ENCODE assay signal across 20 cellular contexts in the genomic region with DNA sequence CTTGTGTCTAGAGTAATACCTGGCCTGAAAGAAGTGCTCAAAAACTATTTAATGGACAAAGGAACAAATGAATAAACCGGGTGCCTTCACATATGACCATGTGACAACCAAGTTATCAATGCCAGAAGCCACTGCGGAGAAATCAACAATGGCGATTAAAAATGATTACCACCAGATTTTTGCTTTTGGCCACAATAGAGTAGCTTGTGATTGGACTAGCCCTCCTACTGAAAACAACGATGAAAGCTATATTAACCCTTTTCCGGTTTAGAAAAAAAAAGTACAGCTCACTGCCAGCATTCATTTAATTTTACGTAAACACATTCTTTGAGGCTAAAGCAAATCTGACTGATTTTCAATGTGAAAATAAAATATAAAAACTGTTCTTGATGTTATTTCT. TPM values are rescaled to one million over a fixed set of nuclear protein-coding genes. Genes with fewer than 3 reads are reported as not detected.
DNase-seq lines count a peak whose midpoint lies in the region; ATAC-seq and TF ChIP-seq lines count a peak whose summit lies in the region.
"Had no signal": no experiment of that assay in that cellular context is flagged by ENCODE, and none has a peak within 500 bp of the region (broad histone marks: within the 10 kb centered on the region; RNA-seq: fewer than 3 reads in every experiment).

No MANE protein-coding gene starts in this region.

- H3K27ac ChIP-seq in VCaP (peak overlapping the region; percentile 42), vagina (peak overlapping the region; percentile 33), left lung (no peak overlapping the region)
- H3K27ac ChIP-seq: BLaER1, Peyer's patch, SJCRH30 had no signal

- intact Hi-C loops in vagina (cut with DNase I): no loop called here
- intact Hi-C loops in left lung (cut with DNase I): no loop called here

- DNase-seq in HFFc6 (no peak), fibroblast of peridontal ligament (ENCODE audit: extremely low read depth) (peak; percentile 58), vagina (ENCODE audit: extremely low spot score in 2 of 2) (no peak), immature natural killer cell (no peak), left lung (no peak)
- DNase-seq in naive thymus-derived CD8-positive, alpha-beta T cell: no peak
- DNase-seq: Caco-2; CD4-positive, alpha-beta T cell; DND-41; NCI-H1092; NCI-H1436; NCI-H187 treated with DMSO at 0.1 percent for 48 hours; NCI-H2227 treated with DMSO at 0.1 percent for 48 hours; NCI-H510A; Peyer's patch; SJCRH30 had no signal

- no peaks in the 10 kb centered on the region for H3K4me1 ChIP-seq in vagina
- H3K4me1 ChIP-seq in left lung: no peaks in the 10 kb centered on the region
- H3K4me1 ChIP-seq: BLaER1, Caco-2, Peyer's patch, SJCRH30 had no signal

- H3K9me3 ChIP-seq in vagina (no peaks in the 10 kb centered on the region), left lung (no peaks in the 10 kb centered on the region)
- H3K9me3 ChIP-seq: BLaER1, Caco-2, Peyer's patch, SJCRH30 had no signal

- no peak overlapping the region for H3K27ac Mint-ChIP-seq in HFFc6
- no peak overlapping the region for H3K27ac Mint-ChIP-seq in immature natural killer cell
- no peak overlapping the region for H3K27ac Mint-ChIP-seq in naive thymus-derived CD8-positive, alpha-beta T cell
- H3K27ac Mint-ChIP-seq: CD4-positive, alpha-beta T cell had no signal

- H3K36me3 ChIP-seq in vagina: no peaks in the 10 kb centered on the region
- no peaks in the 10 kb centered on the region for H3K36me3 ChIP-seq in left lung
- H3K36me3 ChIP-seq: BLaER1, Peyer's patch, SJCRH30 had no signal

- H3K4me3 Mint-ChIP-seq in HFFc6 (peak overlapping the region; percentile 54; the same call in 1 of the 2 replicates), immature natural killer cell (no peak overlapping the region)
- no peak overlapping the region for H3K4me3 Mint-ChIP-seq in naive thymus-derived CD8-positive, alpha-beta T cell
- H3K4me3 Mint-ChIP-seq: CD4-positive, alpha-beta T cell had no signal

- no peaks in the 10 kb centered on the region for H3K9me3 Mint-ChIP-seq in HFFc6
- H3K9me3 Mint-ChIP-seq in immature natural killer cell: no peaks in the 10 kb centered on the region
- no peaks in the 10 kb centered on the region for H3K9me3 Mint-ChIP-seq in naive thymus-derived CD8-positive, alpha-beta T cell
- H3K9me3 Mint-ChIP-seq: CD4-positive, alpha-beta T cell had no signal

- POLR2A ChIA-PET in naive thymus-derived CD8-positive, alpha-beta T cell (lab: Charles Lee): no interaction called here

- TF ChIP-seq POLR2A in vagina (IDR thresholded peaks at IDR 0.05): no peak

- H3K36me3 Mint-ChIP-seq in HFFc6 (ENCODE audit: low read depth) (no peaks in the 10 kb centered on the region), immature natural killer cell (peaks cover 0 to 5% (median 4%) of the 10 kb centered on the region in 3 donors)
- peaks cover 0 to 8% (median 7%) of the 10 kb centered on the region in 3 donors for H3K36me3 Mint-ChIP-seq in naive thymus-derived CD8-positive, alpha-beta T cell

- ATAC-seq in naive thymus-derived CD8-positive, alpha-beta T cell: no peak
- no peak for ATAC-seq in left lung
- ATAC-seq: GM12878, K562 had no signal

- peaks cover 18% of the 10 kb centered on the region for H3K4me1 Mint-ChIP-seq in HFFc6 (ENCODE audit: low read depth)
- H3K4me1 Mint-ChIP-seq in immature natural killer cell: no peaks in the 10 kb centered on the region
- no peaks in the 10 kb centered on the region for H3K4me1 Mint-ChIP-seq in naive thymus-derived CD8-positive, alpha-beta T cell

- H3K27me3 ChIP-seq in vagina: no peaks in the 10 kb centered on the region
- no peaks in the 10 kb centered on the region for H3K27me3 ChIP-seq in left lung
- H3K27me3 ChIP-seq: BLaER1, Peyer's patch, SJCRH30 had no signal

- no peak for TF ChIP-seq CTCF in HFFc6 (IDR thresholded peaks at IDR 0.05)
- no peak for TF ChIP-seq CTCF in VCaP (conservative IDR thresholded peaks at IDR 0.05)
- TF ChIP-seq CTCF in vagina (IDR thresholded peaks at IDR 0.05): no peak
- no peak for TF ChIP-seq CTCF in left lung (IDR thresholded peaks at IDR 0.05)

- H3K4me3 ChIP-seq in vagina: peak overlapping the region; percentile 5 to 25
- no peak overlapping the region for H3K4me3 ChIP-seq in left lung
- H3K4me3 ChIP-seq: BLaER1, GM12878, K562, Peyer's patch, SJCRH30 had no signal

- H3K27me3 Mint-ChIP-seq in HFFc6 (ENCODE audit: insufficient read depth) (no peaks in the 10 kb centered on the region; the same call in none of the 2 replicates), immature natural killer cell (ENCODE audit: low read depth in 3 of 3) (peaks cover 0 to 2% (median 0%) of the 10 kb centered on the region in 3 donors)
- no peaks in the 10 kb centered on the region for H3K27me3 Mint-ChIP-seq in naive thymus-derived CD8-positive, alpha-beta T cell
- H3K27me3 Mint-ChIP-seq: CD4-positive, alpha-beta T cell had no signal

RNA-seq across cellular contexts. Expression of gene TTC7B, which starts 41.6 kb away (rescaled TPM):
- total RNA-seq in HFFc6 (2021; fragmentation: NEBNext Ultra II Directional; extraction: Animal tissue kit (Norgen Biotek cat#: 25700)): 10 to 100 TPM; 34.6 to 46.9 (median 40.9) TPM
- total RNA-seq in vagina: 56.0 TPM
- 1 to 10 TPM in 2 of 3 donors, not detected in 1; 1.0 to 1.1 TPM for polyA plus RNA-seq in immature natural killer cell
- total RNA-seq in naive thymus-derived CD8-positive, alpha-beta T cell: under 1 TPM; 0.41 to 0.81 TPM
- under 1 TPM; 0.01 to 0.50 (median 0.40) TPM for polyA plus RNA-seq in naive thymus-derived CD8-positive, alpha-beta T cell
- 10 to 100 TPM; 26.8 to 33.1 TPM for total RNA-seq in left lung

Comparison
In these comparisons a context has a peak if more than half of its experiments do, and no peak if none do; other contexts are left out.
1. H3K27ac ChIP-seq: peak in VCaP (single experiment) and vagina (single experiment); none in left lung (0 of 2).
2. H3K4me3 ChIP-seq: peak in vagina (2 of 2); none in left lung (0 of 2).
3. RNA of gene TTC7B, which starts 41.6 kb away (total RNA-seq): 56.0 TPM in vagina (single experiment), 34.6 to 46.9 TPM in HFFc6 and 26.8 to 33.1 TPM in left lung; 0.41 to 0.81 TPM in naive thymus-derived CD8-positive, alpha-beta T cell; every median in the first group is over 10 times any median in the second.